8 cellular contexts compared by ENCODE assay signal in the genomic region with DNA sequence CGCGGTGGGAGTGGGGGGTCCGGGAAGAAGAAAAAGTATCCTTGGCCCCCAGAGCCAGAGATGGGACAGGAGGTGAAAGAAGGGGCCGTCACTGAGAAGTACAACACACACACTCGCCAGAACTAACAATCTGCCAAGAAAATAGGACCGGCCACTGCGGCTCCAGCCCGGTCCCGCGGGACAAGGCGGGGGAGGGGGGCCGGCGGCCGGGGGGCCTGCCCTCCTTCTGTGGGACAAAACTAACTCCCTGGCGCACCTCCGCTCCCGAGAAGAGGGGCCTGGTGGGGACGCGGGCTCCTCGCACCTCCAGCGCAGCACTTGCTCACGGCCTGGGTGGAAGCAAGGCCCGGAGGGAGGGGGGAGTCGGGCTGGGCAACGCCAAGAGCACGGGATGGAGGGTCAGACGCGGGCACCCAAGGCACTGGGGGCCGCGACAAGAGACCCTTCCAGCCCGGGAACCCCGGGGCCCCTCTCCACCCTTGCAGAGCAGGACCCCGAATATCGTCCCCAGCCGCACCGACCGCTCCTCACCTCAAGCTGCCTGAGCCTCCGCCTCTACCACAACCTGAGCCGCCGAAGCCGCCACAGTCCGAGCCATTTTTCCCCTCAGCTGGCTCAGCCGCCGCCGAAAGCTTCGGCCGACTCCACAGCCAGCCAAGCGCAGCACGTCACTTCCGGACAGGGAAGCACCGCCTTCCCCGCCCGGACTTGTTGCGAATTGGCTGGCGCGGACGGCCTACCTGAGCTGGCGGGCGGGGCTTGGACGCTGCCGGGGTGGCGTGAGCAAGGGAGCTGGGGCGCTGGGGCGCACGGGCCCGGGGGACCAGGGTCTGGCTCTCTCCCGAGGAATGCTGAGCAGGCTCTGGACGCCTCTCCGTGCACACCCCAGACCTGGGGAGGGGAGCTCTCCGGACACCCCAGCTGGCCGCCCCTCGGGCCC. TPM values are rescaled to one million over a fixed set of nuclear protein-coding genes. Genes with fewer than 3 reads are reported as not detected.
DNase-seq lines count a peak whose midpoint lies in the region; ATAC-seq and TF ChIP-seq lines count a peak whose summit lies in the region.

A gene with protein sequence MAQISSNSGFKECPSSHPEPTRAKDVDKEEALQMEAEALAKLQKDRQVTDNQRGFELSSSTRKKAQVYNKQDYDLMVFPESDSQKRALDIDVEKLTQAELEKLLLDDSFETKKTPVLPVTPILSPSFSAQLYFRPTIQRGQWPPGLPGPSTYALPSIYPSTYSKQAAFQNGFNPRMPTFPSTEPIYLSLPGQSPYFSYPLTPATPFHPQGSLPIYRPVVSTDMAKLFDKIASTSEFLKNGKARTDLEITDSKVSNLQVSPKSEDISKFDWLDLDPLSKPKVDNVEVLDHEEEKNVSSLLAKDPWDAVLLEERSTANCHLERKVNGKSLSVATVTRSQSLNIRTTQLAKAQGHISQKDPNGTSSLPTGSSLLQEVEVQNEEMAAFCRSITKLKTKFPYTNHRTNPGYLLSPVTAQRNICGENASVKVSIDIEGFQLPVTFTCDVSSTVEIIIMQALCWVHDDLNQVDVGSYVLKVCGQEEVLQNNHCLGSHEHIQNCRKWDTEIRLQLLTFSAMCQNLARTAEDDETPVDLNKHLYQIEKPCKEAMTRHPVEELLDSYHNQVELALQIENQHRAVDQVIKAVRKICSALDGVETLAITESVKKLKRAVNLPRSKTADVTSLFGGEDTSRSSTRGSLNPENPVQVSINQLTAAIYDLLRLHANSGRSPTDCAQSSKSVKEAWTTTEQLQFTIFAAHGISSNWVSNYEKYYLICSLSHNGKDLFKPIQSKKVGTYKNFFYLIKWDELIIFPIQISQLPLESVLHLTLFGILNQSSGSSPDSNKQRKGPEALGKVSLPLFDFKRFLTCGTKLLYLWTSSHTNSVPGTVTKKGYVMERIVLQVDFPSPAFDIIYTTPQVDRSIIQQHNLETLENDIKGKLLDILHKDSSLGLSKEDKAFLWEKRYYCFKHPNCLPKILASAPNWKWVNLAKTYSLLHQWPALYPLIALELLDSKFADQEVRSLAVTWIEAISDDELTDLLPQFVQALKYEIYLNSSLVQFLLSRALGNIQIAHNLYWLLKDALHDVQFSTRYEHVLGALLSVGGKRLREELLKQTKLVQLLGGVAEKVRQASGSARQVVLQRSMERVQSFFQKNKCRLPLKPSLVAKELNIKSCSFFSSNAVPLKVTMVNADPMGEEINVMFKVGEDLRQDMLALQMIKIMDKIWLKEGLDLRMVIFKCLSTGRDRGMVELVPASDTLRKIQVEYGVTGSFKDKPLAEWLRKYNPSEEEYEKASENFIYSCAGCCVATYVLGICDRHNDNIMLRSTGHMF (N-terminal part only) (minus strand): TSS at position 670 of the 940 bp plus-strand sequence. CDS start 38,245 bp downstream, outside the sequence.

- H3K79me2 ChIP-seq in PC-3 (ENCODE audit: low read length) = peaks cover 59% of the 10 kb centered on the region

- no peaks in the 10 kb centered on the region for H3F3A ChIP-seq in PC-3 (ENCODE audit: low read length, unreplicated experiment)

- no peaks in the 10 kb centered on the region for H3K27me3 ChIP-seq in PC-3 (ENCODE audit: low read length)

- no peak for TF ChIP-seq CTCF in PC-3 (conservative IDR thresholded peaks at IDR 0.05; ENCODE audit: low read depth, low read length)
- no peak for TF ChIP-seq CTCF in mucosa of descending colon (IDR thresholded peaks at IDR 0.05)

- CTCF ChIA-PET in PC-3 (lab: Charles Lee) = no interaction called here

- peak within 1 kb of the TSS; percentile 94 for H3K4me2 ChIP-seq in PC-3 (ENCODE audit: low read length)

- H4K20me1 ChIP-seq in PC-3 (ENCODE audit: low read length) = 0 out of 2 replicates have a peak, but pooled peaks cover 6% of the 10 kb centered on the region

- POLR2A ChIA-PET in PC-3 (lab: Charles Lee; ENCODE audit: unreplicated experiment) = interaction anchor here (0.6 to 0.9 kb wide), 5 partner anchors 23 to 407 kb away, joined by 3 to 4 read pairs (median 3); a partner anchor contains a TSS

- H3K27ac ChIP-seq in PC-3 (ENCODE audit: low read length) (peak within 1 kb of the TSS; percentile 76), epithelial cell of prostate (peak within 1 kb of the TSS; percentile 92)

- peak within 1 kb of the TSS; percentile 98 for H2AFZ ChIP-seq in PC-3 (ENCODE audit: low read length)

- BruUV-seq in PC-3 (replicated peaks; lab: Mats Ljungman, UMichigan) = no TSS peak

- H3K9me2 ChIP-seq in PC-3 (replicated peaks; ENCODE audit: low read length) = no peaks in the 10 kb centered on the region

- H3K4me3 ChIP-seq in Jurkat, Clone E6-1 (ENCODE audit: low read length) = peak within 1 kb of the TSS; percentile 71
- peak within 1 kb of the TSS; percentile 79 for H3K4me3 ChIP-seq in PC-3 (ENCODE audit: low read length)
- peak within 1 kb of the TSS; percentile 93 for H3K4me3 ChIP-seq in mucosa of descending colon

- H3K9ac ChIP-seq in PC-3 (ENCODE audit: low read length) = peak within 1 kb of the TSS; percentile 95

- intact Hi-C loops in PC-3 (cut with micrococcal nuclease) = loop anchor here (5.0 to 10.0 kb wide), 3 partner anchors 60 to 263 kb away; a partner anchor contains a TSS
- intact Hi-C loops in mucosa of descending colon (cut with DNase I, micrococcal nuclease) = no loop called here

- H3K4me1 ChIP-seq in PC-3 (ENCODE audit: insufficient read depth, low read length) = peaks cover 16% of the 10 kb centered on the region
- peaks cover 8% of the 10 kb centered on the region for H3K4me1 ChIP-seq in mucosa of descending colon (ENCODE audit: low read depth)

- H3K36me3 ChIP-seq in PC-3 (ENCODE audit: low read depth, low read length) = peaks cover 6% of the 10 kb centered on the region; the same call in 1 of the 2 replicates
- H3K36me3 ChIP-seq in mucosa of descending colon (ENCODE audit: low read depth) = no peaks in the 10 kb centered on the region

- ATAC-seq in GM21717 (IDR thresholded peaks at IDR 0.05; ENCODE audit: unreplicated experiment) (peak; percentile 96), PC-3 (peak; percentile 83), mucosa of descending colon (peak; percentile 98)

- peak; percentile 98 for DNase-seq in DMS53 (lab: John Stamatoyannopoulos, UW)
- DNase-seq in Jurkat, Clone E6-1 (ENCODE audit: low read depth, low spot score) = peak; percentile 83
- peak; percentile 93 for DNase-seq in PC-3
- peak; percentile 93 for DNase-seq in activated T-cell treated with anti-CD3 and anti-CD28 coated beads for 48 hours (ENCODE audit: low read depth)
- peak; percentile 76 for DNase-seq in epithelial cell of prostate (ENCODE audit: low read depth, low spot score)
- peak; percentile 98 for DNase-seq in mucosa of descending colon
- peak; percentile 94 for DNase-seq in stimulated activated CD8-positive, alpha-beta memory T cell treated with anti-CD3 and anti-CD28 coated beads, Interleukin-4, amount 100 ng/mL, for 24 hours (ENCODE audit: low read depth)

- H3K9me3 ChIP-seq in PC-3 (ENCODE audit: low read length) = no peaks in the 10 kb centered on the region
- no peaks in the 10 kb centered on the region for H3K9me3 ChIP-seq in mucosa of descending colon

RNA-seq across cellular contexts. Expression of the gene that starts here (rescaled TPM):
- polyA plus RNA-seq in Jurkat, Clone E6-1 (2012; ENCODE audit: insufficient read depth, insufficient read length) = 13.9 TPM
- total RNA-seq in PC-3 (2014; rRNA removed) = 30.1 and 35.0 TPM in 2 replicates
- 10 to 100 TPM; 48.5 to 75.7 (median 49.3) TPM for total RNA-seq in mucosa of descending colon

Comparison
In these comparisons a context has a peak if more than half of its experiments do, and no peak if none do; other contexts are left out.
1. Peak in every context shown above with its lines: DNase-seq, ATAC-seq, H3K4me3 ChIP-seq and H3K27ac ChIP-seq.